20 cellular contexts compared by ENCODE assay signal in the genomic region with DNA sequence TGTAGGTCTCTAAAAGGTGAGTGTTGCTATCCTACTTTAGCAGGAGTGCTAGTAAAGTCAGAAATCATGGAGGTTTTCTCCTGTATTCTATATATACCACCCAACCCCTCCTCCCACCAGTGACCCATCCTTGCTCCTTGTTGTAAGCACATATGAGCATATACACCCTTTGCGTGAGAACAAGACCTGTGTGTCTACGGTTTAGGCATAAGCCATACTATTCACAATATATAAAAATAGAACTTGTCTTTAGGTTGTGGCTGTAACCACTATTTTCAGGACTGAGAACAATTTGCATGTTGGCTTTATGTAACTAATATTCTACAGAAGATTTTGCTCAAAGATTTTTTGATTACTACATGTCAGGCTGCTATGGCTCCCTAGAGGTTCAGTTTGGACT.
DNase-seq lines count a peak whose midpoint lies in the region; ATAC-seq and TF ChIP-seq lines count a peak whose summit lies in the region.
"Had no signal": no experiment of that assay in that cellular context is flagged by ENCODE, and none has a peak within 500 bp of the region (broad histone marks: within the 10 kb centered on the region; RNA-seq: fewer than 3 reads in every experiment).

No MANE protein-coding gene starts in this region.

- no peak for TF ChIP-seq CTCF in GM10248 (IDR thresholded peaks at IDR 0.05; ENCODE audit: control extremely low read depth, extremely low read depth, low read depth, missing control alignments)

- ATAC-seq in GM19351 (IDR thresholded peaks at IDR 0.05; ENCODE audit: unreplicated experiment): peak; percentile 60
- peak; percentile 84 for ATAC-seq in HG02678 (IDR thresholded peaks at IDR 0.05; ENCODE audit: unreplicated experiment)
- ATAC-seq in HG03432 (IDR thresholded peaks at IDR 0.05; ENCODE audit: unreplicated experiment): peak; percentile 87
- ATAC-seq: activated T-cell treated with anti-CD3 and anti-CD28 coated beads, Interleukin-2, amount 50 U/mL, for 72 hours; lower lobe of right lung; sciatic nerve had no signal

- TF ChIP-seq POLR2A in erythroblast (IDR thresholded peaks at IDR 0.05; ENCODE audit: low read length): no peak

- peak; percentile 19 for DNase-seq in GM10248 (ENCODE audit: extremely low spot score)
- no peak for DNase-seq in GF-D8 (lab: John Stamatoyannopoulos, UW)
- no peak for DNase-seq in erythroblast (lab: John Stamatoyannopoulos, UW)
- no peak for DNase-seq in inferior parietal cortex (ENCODE audit: extremely low spot score)
- no peak for DNase-seq in HEK293T (ENCODE audit: extremely low spot score)
- DNase-seq: activated CD4-positive, alpha-beta memory T cell treated with anti-CD3 and anti-CD28 coated beads for 36 hours; activated T-cell treated with anti-CD3 and anti-CD28 coated beads, Interleukin-2, amount 50 U/mL, for 72 hours; DMS 273 treated with DMSO at 0.1 percent for 48 hours; dorsolateral prefrontal cortex; head of caudate nucleus; lower lobe of right lung; NCI-H1417 treated with DMSO at 0.1 percent for 48 hours; NCI-H2171 treated with DMSO at 0.1 percent for 48 hours; ovary; stimulated activated CD4-positive, alpha-beta T cell treated with anti-CD3 and anti-CD28 coated beads, Interleukin-1b, Interleukin-23, amount 100 ng/mL, for 48 hours; testis had no signal

- CTCF ChIA-PET in GM10248 (lab: Yijun Ruan, JAX): interaction anchor here (1.3 to 2.4 kb wide), 3 partner anchors 8 to 88 kb away, joined by 3 to 8 read pairs (median 4); no protein-coding TSS in a partner anchor
- CTCF ChIA-PET in HEK293T (lab: Yijun Ruan, JAX): no interaction called here

- POLR2A ChIA-PET in GM10248 (lab: Yijun Ruan, JAX) (no interaction called here), HEK293T (lab: Yijun Ruan, JAX) (no interaction called here)

TF ChIP-seq in HEK293T, 16 proteins besides CTCF, POLR2A, EP300 and RAD21:
- TF ChIP-seq TARDBP (IDR thresholded peaks at IDR 0.05) (no peak), CTBP1 (IDR thresholded peaks at IDR 0.05; ENCODE audit: borderline replicate concordance) (no peak), SP1 (IDR thresholded peaks at IDR 0.05) (no peak), SUZ12 (IDR thresholded peaks at IDR 0.05) (no peak), FOXK2 (IDR thresholded peaks at IDR 0.05) (no peak), NFRKB (IDR thresholded peaks at IDR 0.05) (no peak), ELF4 (IDR thresholded peaks at IDR 0.05) (no peak), ZNF384 (IDR thresholded peaks at IDR 0.05) (no peak), LEF1 (IDR thresholded peaks at IDR 0.05; ENCODE audit: borderline replicate concordance) (no peak), HDGF (IDR thresholded peaks at IDR 0.05; ENCODE audit: borderline replicate concordance) (no peak), FOXM1 (IDR thresholded peaks at IDR 0.05; ENCODE audit: borderline replicate concordance) (no peak), PKNOX1 (IDR thresholded peaks at IDR 0.05) (no peak)
